Comparison of ENCODE assay signal across 8 cellular contexts in genomic region chr17:68237369-68238172, GRCh38. TPM values are rescaled to one million over a fixed set of nuclear protein-coding genes. Genes with fewer than 3 reads are reported as not detected.
DNase-seq lines count a peak whose midpoint lies in the region; ATAC-seq and TF ChIP-seq lines count a peak whose summit lies in the region.
"Not testable (repeated sequence)": the region's sequence is repeated elsewhere in the genome, so short reads cannot be mapped to it uniquely, and the experiment has no call there.

No MANE protein-coding gene starts in this region.

- ATAC-seq in HG02798 (IDR thresholded peaks at IDR 0.05; ENCODE audit: poor library complexity, unreplicated experiment): peak; percentile 81
- peak; percentile 67 to 76 for ATAC-seq in activated naive CD4-positive, alpha-beta T cell treated with anti-CD3 and anti-CD28 coated beads, Interleukin-2, amount 50 U/mL, for 72 hours
- peak; percentile 93 for ATAC-seq in stimulated activated memory B cell treated with anti-CD40 and anti-IgM and Interleukin-4, amounts not matched to agents 10 μg/mL and 1 μg/mL and 100 μg/mL, for 72 hours

- H3K9me3 ChIP-seq in DOHH2 (ENCODE audit: control insufficient read depth, insufficient read depth, low read length): not testable (repeated sequence)

- peaks cover 33% of the 10 kb centered on the region for H3F3A ChIP-seq in DOHH2 (ENCODE audit: control insufficient read depth, insufficient read depth)

- H3K4me2 ChIP-seq in DOHH2 (ENCODE audit: low read length): peak overlapping the region; percentile 99

- not testable (repeated sequence) for H3K9me3 Mint-ChIP-seq in activated naive CD4-positive, alpha-beta T cell treated with anti-CD3 and anti-CD28 coated beads, Interleukin-2, amount 50 U/mL, for 72 hours; stimulated activated memory B cell treated with anti-CD40 and anti-IgM and Interleukin-4, amounts not matched to agents 10 μg/mL and 1 μg/mL and 100 μg/mL, for 72 hours

- peak; percentile 48 to 74 for DNase-seq in HL-60 (ENCODE audit: low read depth in 1 of 2, low spot score in 1 of 2)
- DNase-seq in T-helper 22 cell (ENCODE audit: low read depth): peak; percentile 60
- peak in 1 of 2 donors; percentile 66 for DNase-seq in activated naive CD4-positive, alpha-beta T cell treated with anti-CD3 and anti-CD28 coated beads, Interleukin-2, amount 50 U/mL, for 72 hours (ENCODE audit: low spot score in 2 of 2)

- H3K79me2 ChIP-seq in DOHH2 (ENCODE audit: control insufficient read depth, low read length): peaks cover 60% of the 10 kb centered on the region

- peaks cover 68% of the 10 kb centered on the region for H3K4me1 Mint-ChIP-seq in stimulated activated memory B cell treated with anti-CD40 and anti-IgM and Interleukin-4, amounts not matched to agents 10 μg/mL and 1 μg/mL and 100 μg/mL, for 72 hours

- peak overlapping the region; percentile 77 for H3K4me3 Mint-ChIP-seq in stimulated activated memory B cell treated with anti-CD40 and anti-IgM and Interleukin-4, amounts not matched to agents 10 μg/mL and 1 μg/mL and 100 μg/mL, for 72 hours

- H3K36me3 Mint-ChIP-seq in activated naive CD4-positive, alpha-beta T cell treated with anti-CD3 and anti-CD28 coated beads, Interleukin-2, amount 50 U/mL, for 72 hours: not testable (repeated sequence)
- peaks cover 15% of the 10 kb centered on the region for H3K36me3 Mint-ChIP-seq in stimulated activated memory B cell treated with anti-CD40 and anti-IgM and Interleukin-4, amounts not matched to agents 10 μg/mL and 1 μg/mL and 100 μg/mL, for 72 hours

- not testable (repeated sequence) for H3K27me3 ChIP-seq in DOHH2 (ENCODE audit: control insufficient read depth, low read length); HL-60 (ENCODE audit: insufficient read depth, poor library complexity, severe bottlenecking); layer of hippocampus (ENCODE audit: control insufficient read depth, insufficient read depth, low read length)

- peak overlapping the region; percentile 95 to 98 for H3K27ac Mint-ChIP-seq in activated naive CD4-positive, alpha-beta T cell treated with anti-CD3 and anti-CD28 coated beads, Interleukin-2, amount 50 U/mL, for 72 hours
- peak overlapping the region; percentile 96 for H3K27ac Mint-ChIP-seq in stimulated activated memory B cell treated with anti-CD40 and anti-IgM and Interleukin-4, amounts not matched to agents 10 μg/mL and 1 μg/mL and 100 μg/mL, for 72 hours

- H3K36me3 ChIP-seq in DOHH2 (ENCODE audit: control insufficient read depth, low read length): peaks cover 29% of the 10 kb centered on the region

- TF ChIP-seq POLR2A in GM19193 (IDR thresholded peaks at IDR 0.05; ENCODE audit: extremely low read depth, insufficient read depth, insufficient read length): peak; percentile 58

- H3K27me3 Mint-ChIP-seq in stimulated activated memory B cell treated with anti-CD40 and anti-IgM and Interleukin-4, amounts not matched to agents 10 μg/mL and 1 μg/mL and 100 μg/mL, for 72 hours: not testable (repeated sequence)

- peaks cover 82% of the 10 kb centered on the region for H3K4me1 ChIP-seq in DOHH2 (ENCODE audit: control insufficient read depth, low read length)

- not testable (repeated sequence) for TF ChIP-seq CTCF in DOHH2 (IDR thresholded peaks at IDR 0.05; ENCODE audit: low read depth, low read length, poor library complexity, severe bottlenecking); HL-60 (IDR thresholded peaks at IDR 0.05; ENCODE audit: insufficient read depth, low read length)

- not testable (repeated sequence) for H3K9me2 ChIP-seq in DOHH2 (replicated peaks; ENCODE audit: control insufficient read depth, low read length)

- H3K4me3 ChIP-seq in DOHH2 (ENCODE audit: low read length): peak overlapping the region; percentile 75
- peak overlapping the region; percentile 20 for H3K4me3 ChIP-seq in HL-60 (replicated peaks; ENCODE audit: insufficient read depth, low read length)

- H3K27ac ChIP-seq in DOHH2 (ENCODE audit: low read depth, low read length): peak overlapping the region; percentile 100
- H3K27ac ChIP-seq in HL-60 (replicated peaks): peak overlapping the region; percentile 64
- peak overlapping the region; percentile 62 for H3K27ac ChIP-seq in layer of hippocampus (ENCODE audit: low read depth, low read length)

- H4K20me1 ChIP-seq in DOHH2 (ENCODE audit: control insufficient read depth, insufficient read depth, low read depth, low read length): not testable (repeated sequence)

RNA-seq across cellular contexts. Expression of gene AMZ2, which starts 10.3 kb away (rescaled TPM):
- total RNA-seq in activated naive CD4-positive, alpha-beta T cell treated with anti-CD3 and anti-CD28 coated beads, Interleukin-2, amount 50 U/mL, for 72 hours: 100 to 1,000 TPM; 106 to 113 TPM

RNA-seq across cellular contexts. Expression of gene SLC16A6, which starts 53.4 kb away (rescaled TPM):
- total RNA-seq in activated naive CD4-positive, alpha-beta T cell treated with anti-CD3 and anti-CD28 coated beads, Interleukin-2, amount 50 U/mL, for 72 hours: 1 to 10 TPM in 1 of 2 donors, under 1 TPM in 1; 0.39 to 2.4 TPM

RNA-seq across cellular contexts. Expression of gene ARSG, which starts 53.7 kb away (rescaled TPM):
- 10 to 100 TPM in 1 of 2 donors, 1 to 10 TPM in 1; 1.8 to 12.1 TPM for total RNA-seq in activated naive CD4-positive, alpha-beta T cell treated with anti-CD3 and anti-CD28 coated beads, Interleukin-2, amount 50 U/mL, for 72 hours
